Comparison of ENCODE assay signal across 8 cellular contexts in the genomic region with DNA sequence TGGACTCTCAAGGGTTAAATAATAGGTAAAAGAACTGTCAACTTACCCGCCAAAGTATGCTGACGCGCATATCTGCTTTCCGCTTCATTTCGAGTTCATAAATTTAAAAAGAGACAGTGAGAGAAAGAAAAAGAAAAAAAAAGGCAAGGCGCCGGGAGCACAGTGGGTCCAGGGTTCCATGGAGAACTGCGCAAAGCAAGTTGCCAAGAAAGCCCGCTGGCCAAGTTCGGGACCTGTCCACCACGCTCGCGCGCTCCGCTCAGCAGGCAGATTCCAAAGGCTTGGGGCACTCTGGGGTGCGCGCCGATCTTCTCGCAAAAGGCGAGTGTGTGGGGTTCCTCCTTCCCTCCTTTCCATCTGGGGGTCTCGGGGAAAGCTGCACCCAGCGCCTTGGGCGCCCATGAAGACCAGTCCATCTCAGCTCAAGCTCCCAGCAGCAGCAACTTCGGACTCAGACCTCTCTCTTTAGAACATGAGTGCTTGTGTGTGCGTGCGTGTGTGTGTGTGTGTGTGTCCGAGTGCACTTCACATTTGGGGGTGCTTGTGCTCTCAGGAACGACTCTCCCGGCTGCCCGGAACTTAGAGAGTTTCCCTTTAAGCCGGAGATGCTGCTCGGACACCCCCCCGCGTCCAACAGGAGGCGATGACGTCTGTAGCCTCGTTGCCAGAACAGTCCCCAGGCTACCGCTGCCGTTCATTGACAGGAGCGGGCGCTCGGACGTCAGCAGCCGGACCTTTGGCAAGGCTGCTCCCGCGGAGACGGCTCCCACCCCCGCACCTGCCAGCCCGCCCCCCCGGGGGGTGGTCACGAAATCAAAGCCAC.
DNase-seq lines count a peak whose midpoint lies in the region; ATAC-seq and TF ChIP-seq lines count a peak whose summit lies in the region.

No MANE protein-coding gene starts in this region.

- H3K79me2 ChIP-seq in fibroblast of lung (ENCODE audit: control insufficient read depth, insufficient read depth, low read length) (no peaks in the 10 kb centered on the region), PC-9 (ENCODE audit: low read depth) (no peaks in the 10 kb centered on the region)

- no TSS peak for BruUV-seq in PC-9 (replicated peaks; lab: Mats Ljungman, UMichigan)

- peaks cover 100% of the 10 kb centered on the region for H3K27me3 Mint-ChIP-seq in nephron progenitor cell (ENCODE audit: low read depth, poor library complexity)
- peaks cover 40% of the 10 kb centered on the region for H3K27me3 Mint-ChIP-seq in activated CD4-positive, alpha-beta T cell treated with anti-CD3 and anti-CD28 coated beads for 36 hours

- H3K36me3 Mint-ChIP-seq in nephron progenitor cell (ENCODE audit: low read depth): no peaks in the 10 kb centered on the region
- H3K36me3 Mint-ChIP-seq in activated CD4-positive, alpha-beta T cell treated with anti-CD3 and anti-CD28 coated beads for 36 hours (ENCODE audit: low read depth): no peaks in the 10 kb centered on the region

- CTCF ChIA-PET in PC-9 (lab: Charles Lee): no interaction called here
- CTCF ChIA-PET in activated CD4-positive, alpha-beta T cell treated with anti-CD3 and anti-CD28 coated beads for 36 hours (lab: Charles Lee): no interaction called here

- peak; percentile 91 for DNase-seq in AG20443 (ENCODE audit: low spot score)
- peak; percentile 20 for DNase-seq in NCI-H510A (lab: John Stamatoyannopoulos, UW)
- DNase-seq in fibroblast of lung (ENCODE audit: low read depth in 2 of 2): peak; percentile 86 to 91
- peak; percentile 72 for DNase-seq in nephron progenitor cell
- no peak for DNase-seq in PC-9
- DNase-seq in germinal center (ENCODE audit: low spot score): no peak
- DNase-seq in activated CD4-positive, alpha-beta T cell treated with anti-CD3 and anti-CD28 coated beads for 36 hours: no peak

- H3K4me2 ChIP-seq in fibroblast of lung (ENCODE audit: extremely low read depth, insufficient read depth, low read length): peak overlapping the region; percentile 93
- H3K4me2 ChIP-seq in PC-9: no peak overlapping the region

- peaks cover 16% of the 10 kb centered on the region for H3K9me3 Mint-ChIP-seq in nephron progenitor cell
- H3K9me3 Mint-ChIP-seq in activated CD4-positive, alpha-beta T cell treated with anti-CD3 and anti-CD28 coated beads for 36 hours (ENCODE audit: low read depth): no peaks in the 10 kb centered on the region

- H3K27ac ChIP-seq in fibroblast of lung (ENCODE audit: insufficient read depth, low read length) (no peak overlapping the region), PC-9 (no peak overlapping the region)

- H4K20me1 ChIP-seq in fibroblast of lung (ENCODE audit: control insufficient read depth, extremely low read depth, insufficient read depth, low read length) (no peaks in the 10 kb centered on the region), PC-9 (ENCODE audit: insufficient read depth) (no peaks in the 10 kb centered on the region)

- H3K4me1 ChIP-seq in fibroblast of lung (ENCODE audit: control insufficient read depth, extremely low read depth, insufficient read depth, low read length): no peaks in the 10 kb centered on the region
- no peaks in the 10 kb centered on the region for H3K4me1 ChIP-seq in PC-9 (replicated peaks; ENCODE audit: insufficient read depth)

- H3K36me3 ChIP-seq in fibroblast of lung (ENCODE audit: control insufficient read depth, insufficient read depth, low read length): no peaks in the 10 kb centered on the region
- H3K36me3 ChIP-seq in PC-9 (ENCODE audit: low read depth): no peaks in the 10 kb centered on the region

- H3K4me3 ChIP-seq in fibroblast of lung (replicated peaks in 1 of 4; ENCODE audit: control extremely low read depth in 1 of 4, insufficient read depth in 1 of 4, low read depth in 3 of 4, low read length in 4 of 4) (peak overlapping the region; percentile 32 to 58 (median 51)), PC-9 (no peak overlapping the region)

- H3K9me2 ChIP-seq in PC-9 (ENCODE audit: insufficient read depth): no peaks in the 10 kb centered on the region

- H3K9me3 ChIP-seq in fibroblast of lung (ENCODE audit: control insufficient read depth, insufficient read depth, low read depth, low read length): no peaks in the 10 kb centered on the region
- H3K9me3 ChIP-seq in PC-9 (ENCODE audit: insufficient read depth, low read depth): no peaks in the 10 kb centered on the region

- H3K27me3 ChIP-seq in fibroblast of lung (ENCODE audit: control insufficient read depth, insufficient read depth, low read length): peaks cover 22% of the 10 kb centered on the region
- peaks cover 47% of the 10 kb centered on the region for H3K27me3 ChIP-seq in PC-9 (ENCODE audit: insufficient read depth, low read depth)

- H3F3A ChIP-seq in PC-9 (ENCODE audit: insufficient read depth, low read depth): no peaks in the 10 kb centered on the region

- H3K27ac Mint-ChIP-seq in nephron progenitor cell: no peak overlapping the region
- H3K27ac Mint-ChIP-seq in activated CD4-positive, alpha-beta T cell treated with anti-CD3 and anti-CD28 coated beads for 36 hours: no peak overlapping the region

- peak overlapping the region; percentile 25 for H3K9ac ChIP-seq in fibroblast of lung (ENCODE audit: insufficient read depth, low read length)

- POLR2A ChIA-PET in PC-9 (lab: Charles Lee; ENCODE audit: unreplicated experiment): no interaction called here
- POLR2A ChIA-PET in activated CD4-positive, alpha-beta T cell treated with anti-CD3 and anti-CD28 coated beads for 36 hours (lab: Charles Lee): no interaction called here

- H2AFZ ChIP-seq in fibroblast of lung (ENCODE audit: low read length) (peak overlapping the region; percentile 40), PC-9 (no peak overlapping the region)

- ATAC-seq in activated CD4-positive, alpha-beta T cell treated with anti-CD3 and anti-CD28 coated beads for 36 hours: no peak
- no peak for ATAC-seq in GM19324 (IDR thresholded peaks at IDR 0.05; ENCODE audit: low FRiP score, unreplicated experiment)

- intact Hi-C loops in PC-9 (cut with micrococcal nuclease; ENCODE audit: unreplicated experiment): no loop called here
- intact Hi-C loops in activated CD4-positive, alpha-beta T cell treated with anti-CD3 and anti-CD28 coated beads for 36 hours (cut with DNase I, micrococcal nuclease): loop anchor here in 1 of 2 experiments (10.0 kb wide), 1 partner anchor 67 kb away; no protein-coding TSS in a partner anchor

- H3K4me3 Mint-ChIP-seq in nephron progenitor cell: peak overlapping the region; percentile 81
- H3K4me3 Mint-ChIP-seq in activated CD4-positive, alpha-beta T cell treated with anti-CD3 and anti-CD28 coated beads for 36 hours: no peak overlapping the region

- H3K4me1 Mint-ChIP-seq in nephron progenitor cell: peaks cover 27% of the 10 kb centered on the region
- H3K4me1 Mint-ChIP-seq in activated CD4-positive, alpha-beta T cell treated with anti-CD3 and anti-CD28 coated beads for 36 hours: peaks cover 5% of the 10 kb centered on the region

- TF ChIP-seq CTCF in fibroblast of lung (conservative IDR thresholded peaks at IDR 0.05 in 1 of 2, IDR thresholded peaks at IDR 0.05 in 1 of 2; ENCODE audit: low read depth in 1 of 2, low read length in 2 of 2) (peak in 1 of 2 donors; percentile 17), nephron progenitor cell (IDR thresholded peaks at IDR 0.05) (no peak), PC-9 (conservative IDR thresholded peaks at IDR 0.05) (no peak)

Comparison
In these comparisons a context has a peak if more than half of its experiments do, and no peak if none do; other contexts are left out.
1. DNase-seq: peak in AG20443 (single experiment), NCI-H510A (single experiment), fibroblast of lung (2 of 2) and nephron progenitor cell (single experiment); none in PC-9 (0 of 2), germinal center (single experiment) and activated CD4-positive, alpha-beta T cell treated with anti-CD3 and anti-CD28 coated beads for 36 hours (single experiment).